Comparison of ENCODE assay signal across 19 cellular contexts in genomic region chr12:86929962-86930361, GRCh38.
"Had no signal": no experiment of that assay in that cellular context is flagged by ENCODE, and none has a peak within 500 bp of the region (broad histone marks: within the 10 kb centered on the region; RNA-seq: fewer than 3 reads in every experiment).

No MANE protein-coding gene starts in this region.

- H3K36me3 ChIP-seq: esophagus squamous epithelium, heart left ventricle, neural progenitor cell, ovary, right atrium auricular region, sigmoid colon, tibial nerve, upper lobe of right lung, vagina had no signal

- H3K9me3 ChIP-seq: esophagus squamous epithelium, heart left ventricle, ovary, right atrium auricular region, sigmoid colon, tibial nerve, upper lobe of right lung, vagina had no signal

- H3K27ac ChIP-seq: esophagus squamous epithelium, heart left ventricle, neural progenitor cell, ovary, right atrium auricular region, sigmoid colon, skin epidermis, tibial nerve, upper lobe of right lung, vagina had no signal

- ATAC-seq: heart left ventricle; natural killer cell treated with Interleukin-12 subunit alpha and Interleukin-12 subunit beta and Interleukin-15 and Interleukin-18, amount 100 ng/mL, for 72 hours; upper lobe of right lung had no signal

- H3K27me3 ChIP-seq: esophagus squamous epithelium, heart left ventricle, neural progenitor cell, ovary, right atrium auricular region, sigmoid colon, tibial nerve, upper lobe of right lung, vagina had no signal

- H3K4me3 ChIP-seq: esophagus squamous epithelium, heart left ventricle, neural progenitor cell, ovary, right atrium auricular region, sigmoid colon, skin epidermis, tibial nerve, upper lobe of right lung, vagina had no signal

- H3K4me1 ChIP-seq: esophagus squamous epithelium, heart left ventricle, neural progenitor cell, right atrium auricular region, sigmoid colon, tibial nerve, upper lobe of right lung, vagina had no signal

- DNase-seq: cerebellar nuclear complex; dermis blood vessel endothelial cell; esophagus squamous epithelium; foreskin melanocyte; heart left ventricle; hippocampal formation; kidney glomerular epithelial cell; nucleus accumbens; ovary; sigmoid colon; stimulated activated CD4-positive, alpha-beta T cell treated with anti-CD3 and anti-CD28 coated beads, Interleukin-2, amount 100 ng/mL, for 24 hours; stimulated activated naive CD4-positive, alpha-beta T cell treated with Interleukin-2 at 50 U/mL for 16 hours; upper lobe of right lung had no signal
